ENCODE assay signal across 15 cellular contexts in genomic region chr2:117936871-117937428, GRCh38.
DNase-seq lines count a peak whose midpoint lies in the region; ATAC-seq and TF ChIP-seq lines count a peak whose summit lies in the region.
"Had no signal": no experiment of that assay in that cellular context is flagged by ENCODE, and none has a peak within 500 bp of the region (broad histone marks: within the 10 kb centered on the region; RNA-seq: fewer than 3 reads in every experiment).

No MANE protein-coding gene starts in this region.

- DNase-seq in Right ventricle myocardium superior (no peak), right atrium auricular region (ENCODE audit: low spot score) (no peak), heart left ventricle (peak in 1 of 5 donors; percentile 43), midbrain (lab: John Stamatoyannopoulos, UW) (peak; percentile 10), NCI-H187 (lab: John Stamatoyannopoulos, UW) (no peak)
- DNase-seq in stimulated activated CD4-positive, alpha-beta T cell treated with anti-CD3 and anti-CD28 coated beads, Interleukin-2, amount 100 ng/mL, for 48 hours: no peak
- DNase-seq in activated naive CD4-positive, alpha-beta T cell treated with anti-CD3 and anti-CD28 coated beads, Interleukin-2, amount 50 U/mL, for 16 hours: no peak
- no peak for DNase-seq in activated T-cell treated with anti-CD3 and anti-CD28 coated beads, Interleukin-2, amount 50 U/mL, for 48 hours
- DNase-seq: Caco-2, DMS53, MV-4-11, NCI-H1436, NCI-H2081 treated with DMSO at 0.1 percent for 48 hours, NCI-H524 treated with DMSO at 0.1 percent for 48 hours, PC-3 had no signal

- intact Hi-C loops in Right ventricle myocardium superior (cut with DNase I): no loop called here
- intact Hi-C loops in heart left ventricle (cut with DNase I): loop anchor here in 3 of 10 donors (5.0 to 10.0 kb wide), 3 partner anchors 100 to 122 kb away; partner anchors contain the start of gene DDX18 (in 1 of the 3)

- no peak overlapping the region for H3K4me3 ChIP-seq in right atrium auricular region
- no peak overlapping the region for H3K4me3 ChIP-seq in heart left ventricle

- 44 to 65% (median 55%) methylated on average over 5 of the region's 5 CpGs for WGBS in heart left ventricle, 4 donors

- peak; percentile 93 for ATAC-seq in Right ventricle myocardium superior (ENCODE audit: poor library complexity)
- ATAC-seq in heart left ventricle: peak; percentile 78 to 86 (median 82)
- ATAC-seq: PC-3 had no signal

- TF ChIP-seq CTCF in right atrium auricular region (IDR thresholded peaks at IDR 0.05) (no peak), heart left ventricle (IDR thresholded peaks at IDR 0.05) (no peak)

- no peaks in the 10 kb centered on the region for H3K9me3 ChIP-seq in right atrium auricular region
- H3K9me3 ChIP-seq in heart left ventricle: no peaks in the 10 kb centered on the region
- H3K9me3 ChIP-seq: Caco-2 had no signal

- no peaks in the 10 kb centered on the region for H3K27me3 ChIP-seq in right atrium auricular region
- H3K27me3 ChIP-seq in heart left ventricle: no peaks in the 10 kb centered on the region

- H3K4me1 ChIP-seq in right atrium auricular region (peaks cover 0 to 27% of the 10 kb centered on the region in 2 donors), heart left ventricle (peaks cover 0 to 34% (median 8%) of the 10 kb centered on the region in 12 donors)
- H3K4me1 ChIP-seq: Caco-2 had no signal

- H3K36me3 ChIP-seq in right atrium auricular region: peaks cover 73% of the 10 kb centered on the region
- H3K36me3 ChIP-seq in heart left ventricle: peaks cover 0 to 100% (median 99%) of the 10 kb centered on the region in 9 donors

- TF ChIP-seq POLR2A in heart left ventricle (IDR thresholded peaks at IDR 0.05): no peak

- H3K27ac ChIP-seq in right atrium auricular region: no peak overlapping the region
- peak overlapping the region in 6 of 12 donors; percentile 6 to 50 (median 36) for H3K27ac ChIP-seq in heart left ventricle
